In genomic region chr14:97920201-97920600, GRCh38 we compare ENCODE assay signal across 21 cellular contexts.
DNase-seq lines count a peak whose midpoint lies in the region; ATAC-seq, FAIRE-seq and TF ChIP-seq lines count a peak whose summit lies in the region.
"Had no signal": no experiment of that assay in that cellular context is flagged by ENCODE, and none has a peak within 500 bp of the region (broad histone marks: within the 10 kb centered on the region; RNA-seq: fewer than 3 reads in every experiment).

No MANE protein-coding gene starts in this region.

- no peak for ATAC-seq in stimulated activated effector memory CD8-positive, alpha-beta T cell treated with anti-CD3 and anti-CD28 coated beads, Interleukin-12 subunit alpha, Interleukin-12 subunit beta, amount 100 ng/mL, for 72 hours
- no peak for ATAC-seq in HG03175 (IDR thresholded peaks at IDR 0.05; ENCODE audit: unreplicated experiment)
- ATAC-seq: GM12878 had no signal

- DNase-seq in Caki2 (ENCODE audit: low read depth) (peak; percentile 10), H4 (ENCODE audit: low spot score) (peak; percentile 67), bronchial epithelial cell (ENCODE audit: low read depth) (no peak), urothelium cell line (ENCODE audit: low spot score) (peak; percentile 2), hippocampal formation (lab: John Stamatoyannopoulos, UW) (no peak)
- no peak for DNase-seq in stimulated activated effector memory CD8-positive, alpha-beta T cell treated with anti-CD3 and anti-CD28 coated beads, Interleukin-12 subunit alpha, Interleukin-12 subunit beta, amount 100 ng/mL, for 72 hours (ENCODE audit: low spot score in 2 of 2)
- DNase-seq: ACHN; AML-193; Caco-2; CD4-positive, alpha-beta T cell; DMS153; DMS79; EL; KBM-7 had no signal

- peak; percentile 28 for FAIRE-seq in bronchial epithelial cell (lab: Jason Lieb, UNC)
- FAIRE-seq in urothelium cell line (lab: Jason Lieb, UNC): no peak
- FAIRE-seq: A204.1, GM12878, H1, HTR-8/SVneo had no signal

- H3K27ac Mint-ChIP-seq in stimulated activated effector memory CD8-positive, alpha-beta T cell treated with anti-CD3 and anti-CD28 coated beads, Interleukin-12 subunit alpha, Interleukin-12 subunit beta, amount 100 ng/mL, for 72 hours: no peak overlapping the region
- H3K27ac Mint-ChIP-seq: CD4-positive, alpha-beta T cell; IgD-negative memory B cell had no signal

- H3K36me3 Mint-ChIP-seq in stimulated activated effector memory CD8-positive, alpha-beta T cell treated with anti-CD3 and anti-CD28 coated beads, Interleukin-12 subunit alpha, Interleukin-12 subunit beta, amount 100 ng/mL, for 72 hours: peaks cover 2% of the 10 kb centered on the region
- H3K36me3 Mint-ChIP-seq: IgD-negative memory B cell had no signal

- H3K4me3 ChIP-seq in bronchial epithelial cell (ENCODE audit: low read depth, low read length): no peak overlapping the region
- H3K4me3 ChIP-seq: GM12878, HAP-1 had no signal

- H3K4me1 Mint-ChIP-seq in stimulated activated effector memory CD8-positive, alpha-beta T cell treated with anti-CD3 and anti-CD28 coated beads, Interleukin-12 subunit alpha, Interleukin-12 subunit beta, amount 100 ng/mL, for 72 hours: peaks cover 10% of the 10 kb centered on the region
- H3K4me1 Mint-ChIP-seq: IgD-negative memory B cell had no signal

- TF ChIP-seq CTCF in bronchial epithelial cell (IDR thresholded peaks at IDR 0.05; ENCODE audit: insufficient read depth, low read length, severe bottlenecking): no peak

- H3K27me3 ChIP-seq in bronchial epithelial cell (ENCODE audit: control insufficient read depth, insufficient read depth, low read length): no peaks in the 10 kb centered on the region

- no peaks in the 10 kb centered on the region for H3K36me3 ChIP-seq in bronchial epithelial cell (ENCODE audit: control insufficient read depth, insufficient read depth, low read length)
- H3K36me3 ChIP-seq: HAP-1 had no signal

- in situ Hi-C loops in Caki2 (cut with HindIII; ENCODE audit: low pct_unique_long_range_greater_than_20kb, low sequenced_read_pairs): no loop called here

- no peaks in the 10 kb centered on the region for H3K9me3 Mint-ChIP-seq in stimulated activated effector memory CD8-positive, alpha-beta T cell treated with anti-CD3 and anti-CD28 coated beads, Interleukin-12 subunit alpha, Interleukin-12 subunit beta, amount 100 ng/mL, for 72 hours
- H3K9me3 Mint-ChIP-seq: CD4-positive, alpha-beta T cell had no signal

- H3K4me3 Mint-ChIP-seq in stimulated activated effector memory CD8-positive, alpha-beta T cell treated with anti-CD3 and anti-CD28 coated beads, Interleukin-12 subunit alpha, Interleukin-12 subunit beta, amount 100 ng/mL, for 72 hours: no peak overlapping the region
- H3K4me3 Mint-ChIP-seq: CD4-positive, alpha-beta T cell; IgD-negative memory B cell had no signal

Comparison
In these comparisons a context has a peak if more than half of its experiments do, and no peak if none do; other contexts are left out.
1. DNase-seq: peak in Caki2 (single experiment), H4 (single experiment) and urothelium cell line (single experiment); none in bronchial epithelial cell (single experiment), hippocampal formation (0 of 2) and stimulated activated effector memory CD8-positive, alpha-beta T cell treated with anti-CD3 and anti-CD28 coated beads, Interleukin-12 subunit alpha, Interleukin-12 subunit beta, amount 100 ng/mL, for 72 hours (0 of 2).